In the genomic region with DNA sequence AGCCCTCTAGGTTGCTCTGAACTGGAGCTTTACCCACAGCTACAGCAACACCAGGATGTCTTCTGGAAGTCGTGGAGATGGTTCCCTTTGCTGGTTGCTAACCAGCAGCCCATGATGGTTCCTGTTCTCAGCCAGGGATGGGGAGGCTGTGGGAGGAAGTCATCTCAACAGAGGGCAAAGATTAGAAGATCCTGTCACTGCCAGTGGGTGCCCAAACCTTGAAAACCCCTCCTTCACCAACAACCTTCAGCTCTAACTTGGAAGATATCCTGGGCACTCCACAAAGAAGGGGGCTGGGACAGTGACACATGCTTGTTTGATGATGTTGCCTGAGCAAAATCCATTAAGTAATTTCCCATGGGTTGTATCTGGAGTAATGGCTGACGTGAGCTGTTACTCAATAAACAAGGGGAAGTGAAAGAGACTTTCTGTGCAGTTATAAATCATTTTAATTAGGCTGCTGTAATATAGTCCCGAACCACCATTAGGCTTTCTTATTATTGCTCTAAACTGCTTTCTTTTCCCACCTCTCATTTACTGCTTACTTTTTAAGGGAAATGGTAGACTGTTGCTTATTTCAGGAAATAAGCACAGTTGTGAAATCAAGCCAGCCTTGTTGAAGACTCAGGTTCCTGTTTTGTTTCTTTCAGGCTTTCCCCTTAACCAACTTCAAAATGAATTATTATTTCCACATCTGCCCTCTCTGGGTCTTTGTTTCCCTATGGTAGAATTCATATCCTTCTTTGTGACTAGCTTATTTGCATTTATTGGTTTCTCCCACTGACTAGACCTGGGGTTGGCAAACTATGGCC, we compare ENCODE assay signal across 7 cellular contexts.
DNase-seq lines count a peak whose midpoint lies in the region; ATAC-seq, FAIRE-seq and TF ChIP-seq lines count a peak whose summit lies in the region.

No MANE protein-coding gene starts in this region.

- H3K4me1 Mint-ChIP-seq in effector memory CD8-positive, alpha-beta T cell (ENCODE audit: low read depth in 2 of 2), result no peaks in the 10 kb centered on the region

- H3K36me3 ChIP-seq in small intestine (ENCODE audit: control insufficient read depth in 2 of 2, insufficient read depth in 2 of 2, low read length in 2 of 2), result no peaks in the 10 kb centered on the region

- H3K9me3 Mint-ChIP-seq in effector memory CD8-positive, alpha-beta T cell, result peaks cover 7 to 8% of the 10 kb centered on the region in 2 donors

- H3K27me3 ChIP-seq in dorsolateral prefrontal cortex, result no peaks in the 10 kb centered on the region
- no peaks in the 10 kb centered on the region for H3K27me3 ChIP-seq in small intestine (ENCODE audit: control insufficient read depth in 2 of 2, insufficient read depth in 2 of 2, low read length in 2 of 2)

- no peaks in the 10 kb centered on the region for H3K36me3 Mint-ChIP-seq in effector memory CD8-positive, alpha-beta T cell (ENCODE audit: insufficient read depth)

- H3K27ac ChIP-seq in dorsolateral prefrontal cortex (peak overlapping the region in 30 of 59 donors; percentile 3 to 68 (median 28)), small intestine (ENCODE audit: low read depth in 1 of 2, low read length in 1 of 2) (peak overlapping the region in 1 of 2 donors; percentile 69)

- no peak overlapping the region for H3K4me3 Mint-ChIP-seq in effector memory CD8-positive, alpha-beta T cell

- DNase-seq in dorsolateral prefrontal cortex (no peak), small intestine (peak; percentile 61), cerebellar nuclear complex (lab: John Stamatoyannopoulos, UW) (no peak)
- DNase-seq in effector memory CD8-positive, alpha-beta T cell, result no peak

- TF ChIP-seq CTCF in dorsolateral prefrontal cortex (IDR thresholded peaks at IDR 0.05 in 54 of 56, conservative IDR thresholded peaks at IDR 0.05 in 2 of 56; ENCODE audit: low read depth in 1 of 56, partially characterized antibody in 56 of 56), result no peak

- no peak for FAIRE-seq in small intestine (lab: Jason Lieb, UNC)

- H3K4me3 ChIP-seq in dorsolateral prefrontal cortex, result no peak overlapping the region
- no peak overlapping the region for H3K4me3 ChIP-seq in small intestine (ENCODE audit: low read depth in 1 of 2, low read length in 2 of 2)

- H3K27me3 Mint-ChIP-seq in effector memory CD8-positive, alpha-beta T cell, result no peaks in the 10 kb centered on the region

- intact Hi-C loops in dorsolateral prefrontal cortex (cut with DNase I), result no loop called here

- no peaks in the 10 kb centered on the region for H3K4me1 ChIP-seq in small intestine (ENCODE audit: control insufficient read depth in 2 of 2, insufficient read depth in 1 of 2, low read depth in 1 of 2, low read length in 1 of 2)

- H3K27ac Mint-ChIP-seq in effector memory CD8-positive, alpha-beta T cell, result no peak overlapping the region

- ATAC-seq in GM19043 (IDR thresholded peaks at IDR 0.05; ENCODE audit: low read depth, unreplicated experiment) (peak; percentile 44), HG03378 (IDR thresholded peaks at IDR 0.05; ENCODE audit: unreplicated experiment) (peak; percentile 72), HG03025 (IDR thresholded peaks at IDR 0.05; ENCODE audit: low FRiP score, unreplicated experiment) (no peak)
- ATAC-seq in effector memory CD8-positive, alpha-beta T cell (replicated peaks), result no peak

- 30 to 33% (median 31%) methylated on average over 3 of the region's 3 CpGs for WGBS in small intestine, 3 donors

- no peaks in the 10 kb centered on the region for H3K9me3 ChIP-seq in small intestine (ENCODE audit: control insufficient read depth, low read depth)

Comparison
In these comparisons a context has a peak if more than half of its experiments do, and no peak if none do; other contexts are left out.
1. ATAC-seq: peak in GM19043 (single experiment) and HG03378 (single experiment); none in effector memory CD8-positive, alpha-beta T cell (single experiment) and HG03025 (single experiment).